In genomic region chr4:70336043-70336442, GRCh38 we compare ENCODE assay signal across 26 cellular contexts. TPM values are rescaled to one million over a fixed set of nuclear protein-coding genes. Genes with fewer than 3 reads are reported as not detected.
DNase-seq lines count a peak whose midpoint lies in the region; ATAC-seq and TF ChIP-seq lines count a peak whose summit lies in the region.
"Had no signal": no experiment of that assay in that cellular context is flagged by ENCODE, and none has a peak within 500 bp of the region (broad histone marks: within the 10 kb centered on the region; RNA-seq: fewer than 3 reads in every experiment).

No MANE protein-coding gene starts in this region.

- H3K56ac ChIP-seq in IMR-90 (ENCODE audit: extremely low read depth, insufficient read depth, low read length), result no peak overlapping the region
- H3K56ac ChIP-seq in mesendoderm (ENCODE audit: low read length), result no peak overlapping the region

- H2AK9ac ChIP-seq in IMR-90 (replicated peaks; ENCODE audit: low read depth, low read length, poor library complexity), result no peak overlapping the region

- H2BK15ac ChIP-seq in IMR-90 (ENCODE audit: low read depth, low read length) (no peak overlapping the region), mesendoderm (replicated peaks; ENCODE audit: low read depth) (no peak overlapping the region)

- no peak overlapping the region for H3K4me3 Mint-ChIP-seq in GM23338
- H3K4me3 Mint-ChIP-seq: CD14-positive monocyte; CD4-positive, alpha-beta memory T cell; CD4-positive, CD25-positive, alpha-beta regulatory T cell; CD8-positive, alpha-beta memory T cell had no signal

- no peaks in the 10 kb centered on the region for H3K27me3 ChIP-seq in GM23338 (ENCODE audit: insufficient read depth)
- H3K27me3 ChIP-seq in IMR-90 (ENCODE audit: control insufficient read depth, insufficient read depth, low read length), result no peaks in the 10 kb centered on the region
- no peaks in the 10 kb centered on the region for H3K27me3 ChIP-seq in mesendoderm (ENCODE audit: insufficient read depth, low read length, poor library complexity)
- no peaks in the 10 kb centered on the region for H3K27me3 ChIP-seq in HAP-1 (ENCODE audit: low read depth)
- H3K27me3 ChIP-seq: BE2C, BLaER1 had no signal

- no peak overlapping the region for H2BK20ac ChIP-seq in IMR-90 (ENCODE audit: low read depth, low read length)

- no CpG with 5 or more reads among the region's 5 CpGs for WGBS in IMR-90 (ENCODE audit: extremely low coverage in 2 of 2, insufficient read length in 1 of 2), 2 experiments
- WGBS in mesendoderm (ENCODE audit: extremely low coverage, insufficient coverage, low lambda C conversion rate), result no CpG with 5 or more reads among the region's 5 CpGs

- no peak overlapping the region for H4K91ac ChIP-seq in IMR-90 (ENCODE audit: insufficient read depth, low read depth, low read length)

- H3K4me3 ChIP-seq in GM23338, result no peak overlapping the region
- H3K4me3 ChIP-seq in IMR-90 (ENCODE audit: insufficient read depth, low read depth, low read length), result no peak overlapping the region
- H3K4me3 ChIP-seq in mesendoderm (ENCODE audit: low read length), result no peak overlapping the region
- no peak overlapping the region for H3K4me3 ChIP-seq in HAP-1
- H3K4me3 ChIP-seq: BLaER1, GM12878 had no signal

- H4K20me1 ChIP-seq in GM23338 (replicated peaks; ENCODE audit: insufficient read depth) (no peaks in the 10 kb centered on the region), IMR-90 (ENCODE audit: insufficient read depth, low read length) (no peaks in the 10 kb centered on the region)
- H4K20me1 ChIP-seq: BLaER1 had no signal

- H2BK120ac ChIP-seq in IMR-90 (ENCODE audit: low read depth, low read length) (no peak overlapping the region), mesendoderm (ENCODE audit: low read depth, low read length) (no peak overlapping the region)

- no peak overlapping the region for H4K5ac ChIP-seq in IMR-90 (ENCODE audit: low read depth, low read length)
- H4K5ac ChIP-seq in mesendoderm (ENCODE audit: low read length), result no peak overlapping the region

- H3K9me1 ChIP-seq in IMR-90 (ENCODE audit: insufficient read depth, low read length), result no peaks in the 10 kb centered on the region

- H3K9ac ChIP-seq in IMR-90 (ENCODE audit: low read depth, low read length), result no peak overlapping the region
- no peak overlapping the region for H3K9ac ChIP-seq in mesendoderm (ENCODE audit: low read length)
- H3K9ac ChIP-seq: BLaER1 had no signal

- no peak overlapping the region for H3K27ac Mint-ChIP-seq in GM23338
- H3K27ac Mint-ChIP-seq: CD14-positive monocyte; CD4-positive, alpha-beta memory T cell; CD4-positive, CD25-positive, alpha-beta regulatory T cell; CD8-positive, alpha-beta memory T cell had no signal

- no peak overlapping the region for H2BK5ac ChIP-seq in IMR-90 (ENCODE audit: low read depth, low read length, poor library complexity, severe bottlenecking)
- no peak overlapping the region for H2BK5ac ChIP-seq in mesendoderm (ENCODE audit: low read length)

- TF ChIP-seq CTCF in GM23338 (conservative IDR thresholded peaks at IDR 0.05; ENCODE audit: low read depth in 2 of 2) (no peak), IMR-90 (conservative IDR thresholded peaks at IDR 0.05; ENCODE audit: low read depth, low read length) (no peak)

- CTCF ChIA-PET in IMR-90 (lab: Yijun Ruan, JAX), result no interaction called here

- in situ Hi-C loops in IMR-90 (cut with MboI; ENCODE audit: low sequenced_read_pairs), result no loop called here
- in situ Hi-C loops in HAP-1 (cut with MboI; ENCODE audit: low sequenced_read_pairs), result no loop called here

- POLR2A ChIA-PET in IMR-90 (lab: Charles Lee; ENCODE audit: unreplicated experiment), result no interaction called here

- no peaks in the 10 kb centered on the region for H3F3A ChIP-seq in GM23338 (replicated peaks; ENCODE audit: low read depth)

- H3K79me2 ChIP-seq in GM23338 (replicated peaks; ENCODE audit: insufficient read depth), result no peaks in the 10 kb centered on the region
- H3K79me2 ChIP-seq in mesendoderm (ENCODE audit: control insufficient read depth, insufficient read depth, low read length), result no peaks in the 10 kb centered on the region

- no peak overlapping the region for H3K4me2 ChIP-seq in GM23338
- no peak overlapping the region for H3K4me2 ChIP-seq in IMR-90 (ENCODE audit: low read depth, low read length)
- H3K4me2 ChIP-seq in mesendoderm (ENCODE audit: low read length), result no peak overlapping the region
- H3K4me2 ChIP-seq: BLaER1 had no signal

- H3K18ac ChIP-seq in IMR-90 (ENCODE audit: low read depth, low read length) (no peak overlapping the region), mesendoderm (ENCODE audit: low read length) (no peak overlapping the region)

- ATAC-seq in GM23338 (no peak), IMR-90 (ENCODE audit: low read depth) (no peak)
- ATAC-seq: GM12878 had no signal

- DNase-seq in GM23338 (ENCODE audit: low spot score) (no peak), IMR-90 (no peak), mesendoderm (no peak), HAP-1 (ENCODE audit: low spot score in 2 of 2) (no peak)
- DNase-seq: 8988T; ACHN; BE2C; C1 segment of cervical spinal cord; CD4-positive, alpha-beta memory T cell; CD4-positive, CD25-positive, alpha-beta regulatory T cell; CD8-positive, alpha-beta memory T cell; COR-L47; DMS 273 treated with DMSO at 0.1 percent for 48 hours; DMS153; DMS53; DMS79; DND-41; EL; GDM1 had no signal

- dilution Hi-C loops in IMR-90 (cut with HindIII; ENCODE audit: low sequenced_read_pairs, unreplicated experiment), result no loop called here

- H3K4me1 ChIP-seq in GM23338 (ENCODE audit: insufficient read depth) (no peaks in the 10 kb centered on the region), IMR-90 (ENCODE audit: control insufficient read depth, insufficient read depth, low read length) (no peaks in the 10 kb centered on the region), mesendoderm (ENCODE audit: control insufficient read depth, low read depth, low read length) (no peaks in the 10 kb centered on the region), HAP-1 (no peaks in the 10 kb centered on the region)
- H3K4me1 ChIP-seq: BE2C, BLaER1 had no signal

- no peaks in the 10 kb centered on the region for H3K9me3 Mint-ChIP-seq in GM23338

- no peak for TF ChIP-seq RAD21 in IMR-90 (IDR thresholded peaks at IDR 0.05; ENCODE audit: low read length)

- BruUV-seq in IMR-90 (replicated peaks; lab: Mats Ljungman, UMichigan), result no TSS peak

- H3K79me1 ChIP-seq in IMR-90 (ENCODE audit: low read depth in 1 of 2, low read length in 2 of 2) (no peaks in the 10 kb centered on the region), mesendoderm (ENCODE audit: low read length) (no peaks in the 10 kb centered on the region)

- no peak overlapping the region for H3K27ac ChIP-seq in GM23338 (ENCODE audit: low read depth)
- H3K27ac ChIP-seq in IMR-90 (ENCODE audit: insufficient read depth, low read length), result no peak overlapping the region
- H3K27ac ChIP-seq in mesendoderm (ENCODE audit: low read depth, low read length), result no peak overlapping the region
- H3K27ac ChIP-seq: BLaER1 had no signal

- H3K14ac ChIP-seq in IMR-90 (replicated peaks; ENCODE audit: low read depth, low read length), result no peak overlapping the region

- no peaks in the 10 kb centered on the region for H3K9me2 ChIP-seq in GM23338 (ENCODE audit: insufficient read depth)

- intact Hi-C loops in IMR-90 (cut with micrococcal nuclease), result no loop called here

- peak overlapping the region; percentile 44; the same call in 1 of the 2 replicates for H2AFZ ChIP-seq in GM23338
- H2AFZ ChIP-seq in IMR-90 (replicated peaks; ENCODE audit: low read length, poor library complexity), result no peak overlapping the region

- peaks cover 2% of the 10 kb centered on the region for H3K27me3 Mint-ChIP-seq in GM23338 (ENCODE audit: insufficient read depth, low read depth, poor library complexity)
- H3K27me3 Mint-ChIP-seq: CD4-positive, alpha-beta memory T cell; CD4-positive, CD25-positive, alpha-beta regulatory T cell; CD8-positive, alpha-beta memory T cell had no signal

- no peaks in the 10 kb centered on the region for H3K36me3 Mint-ChIP-seq in GM23338 (ENCODE audit: low read depth)
- H3K36me3 Mint-ChIP-seq: CD14-positive monocyte; CD4-positive, alpha-beta memory T cell; CD4-positive, CD25-positive, alpha-beta regulatory T cell; CD8-positive, alpha-beta memory T cell had no signal

- no peaks in the 10 kb centered on the region for H3K9me3 ChIP-seq in IMR-90 (ENCODE audit: control insufficient read depth, insufficient read depth, low read length)
- H3K9me3 ChIP-seq in HAP-1, result no peaks in the 10 kb centered on the region
- H3K9me3 ChIP-seq: BE2C, BLaER1 had no signal

- H3K23ac ChIP-seq in IMR-90 (ENCODE audit: low read depth, low read length) (no peak overlapping the region), mesendoderm (ENCODE audit: low read length) (no peak overlapping the region)

- H3K4ac ChIP-seq in IMR-90 (ENCODE audit: low read depth, low read length), result no peak overlapping the region
- no peak overlapping the region for H3K4ac ChIP-seq in mesendoderm (ENCODE audit: low read depth, low read length)

- H4K8ac ChIP-seq in IMR-90 (ENCODE audit: low read depth in 2 of 2, low read length in 2 of 2) (no peak overlapping the region), mesendoderm (ENCODE audit: low read depth, low read length) (no peak overlapping the region)

- H2AK5ac ChIP-seq in IMR-90 (ENCODE audit: low read depth, low read length) (no peak overlapping the region), mesendoderm (ENCODE audit: low read length) (no peak overlapping the region)

- no peak for TF ChIP-seq POLR2A in IMR-90 (IDR thresholded peaks at IDR 0.05; ENCODE audit: low read depth, low read length)

- no peaks in the 10 kb centered on the region for H3K36me3 ChIP-seq in GM23338 (ENCODE audit: insufficient read depth)
- no peaks in the 10 kb centered on the region for H3K36me3 ChIP-seq in IMR-90 (ENCODE audit: control insufficient read depth, insufficient read depth, low read length)
- H3K36me3 ChIP-seq in mesendoderm (ENCODE audit: control insufficient read depth, insufficient read depth, low read length), result no peaks in the 10 kb centered on the region
- H3K36me3 ChIP-seq in HAP-1 (replicated peaks), result no peaks in the 10 kb centered on the region
- H3K36me3 ChIP-seq: BE2C, BLaER1 had no signal

- no peaks in the 10 kb centered on the region for H3K4me1 Mint-ChIP-seq in GM23338
- H3K4me1 Mint-ChIP-seq: CD14-positive monocyte; CD4-positive, alpha-beta memory T cell; CD4-positive, CD25-positive, alpha-beta regulatory T cell; CD8-positive, alpha-beta memory T cell had no signal

RNA-seq across cellular contexts. Expression of gene CABS1, which starts 1.3 kb away (rescaled TPM):
- total RNA-seq in GM23338 (2014; rRNA removed; shearing (Covaris generic)), result not detected in 2 replicates
- not detected in 2 replicates for polyA plus RNA-seq in GM23338 (2016; fragmentation: Nextera tagmentation; extraction: Ambion mirVana)
- not detected in 2 replicates for total RNA-seq in IMR-90 (2012; rRNA removed)
- polyA plus RNA-seq in IMR-90 (2012; rRNA removed), result not detected in 2 replicates
- not detected in 2 replicates for polyA plus RNA-seq in IMR-90 (2012; cell fraction: cytosol; rRNA removed)
- not detected in 2 replicates for polyA plus RNA-seq in IMR-90 (2012; cell fraction: nucleus; rRNA removed; ENCODE audit: low replicate concordance)
- not detected for polyA plus RNA-seq in mesendoderm (2013, experiment 1 of 2)
- 0.03 TPM for polyA plus RNA-seq in mesendoderm (2013, experiment 2 of 2)
- total RNA-seq: A673; CD4-positive, alpha-beta memory T cell; CD4-positive, CD25-positive, alpha-beta regulatory T cell; CD8-positive, alpha-beta memory T cell; Daoy; G401; GM12878 had no signal
- polyA plus RNA-seq: AG04450; CD14-positive monocyte; CD4-positive, alpha-beta memory T cell; CD4-positive, CD25-positive, alpha-beta regulatory T cell; CD8-positive, alpha-beta memory T cell; GM12878 had no signal

RNA-seq across cellular contexts. Expression of gene SMR3A, which starts 24.5 kb away (rescaled TPM):
- not detected in 2 replicates for total RNA-seq in GM23338 (2014; rRNA removed; shearing (Covaris generic))
- not detected in 2 replicates for polyA plus RNA-seq in GM23338 (2016; fragmentation: Nextera tagmentation; extraction: Ambion mirVana)
- not detected in 2 replicates for total RNA-seq in IMR-90 (2012; rRNA removed)
- polyA plus RNA-seq in IMR-90 (2012; rRNA removed), result not detected in 2 replicates
- polyA plus RNA-seq in IMR-90 (2012; cell fraction: cytosol; rRNA removed), result not detected in 2 replicates
- not detected in 2 replicates for polyA plus RNA-seq in IMR-90 (2012; cell fraction: nucleus; rRNA removed; ENCODE audit: low replicate concordance)
- polyA plus RNA-seq in mesendoderm (2013, experiment 1 of 2), result not detected
- not detected for polyA plus RNA-seq in mesendoderm (2013, experiment 2 of 2)
- total RNA-seq: A673; CD4-positive, alpha-beta memory T cell; CD4-positive, CD25-positive, alpha-beta regulatory T cell; CD8-positive, alpha-beta memory T cell; Daoy; G401; GM12878 had no signal
- polyA plus RNA-seq: AG04450; CD14-positive monocyte; CD4-positive, alpha-beta memory T cell; CD4-positive, CD25-positive, alpha-beta regulatory T cell; CD8-positive, alpha-beta memory T cell; GM12878 had no signal

RNA-seq across cellular contexts. Expression of gene SMR3B, which starts 46.9 kb away (rescaled TPM):
- not detected in 2 replicates for total RNA-seq in GM23338 (2014; rRNA removed; shearing (Covaris generic))
- polyA plus RNA-seq in GM23338 (2016; fragmentation: Nextera tagmentation; extraction: Ambion mirVana), result not detected in 2 replicates
- total RNA-seq in IMR-90 (2012; rRNA removed), result not detected in 2 replicates
- polyA plus RNA-seq in IMR-90 (2012; rRNA removed), result not detected in 2 replicates
- polyA plus RNA-seq in IMR-90 (2012; cell fraction: cytosol; rRNA removed), result not detected in 2 replicates
- polyA plus RNA-seq in IMR-90 (2012; cell fraction: nucleus; rRNA removed; ENCODE audit: low replicate concordance), result not detected in 2 replicates
- polyA plus RNA-seq in mesendoderm (2013, experiment 1 of 2), result not detected
- polyA plus RNA-seq in mesendoderm (2013, experiment 2 of 2), result not detected
- total RNA-seq: CD4-positive, alpha-beta memory T cell; CD4-positive, CD25-positive, alpha-beta regulatory T cell; CD8-positive, alpha-beta memory T cell; Daoy; G401; GM12878 had no signal
- polyA plus RNA-seq: AG04450; CD14-positive monocyte; CD4-positive, alpha-beta memory T cell; CD4-positive, CD25-positive, alpha-beta regulatory T cell; CD8-positive, alpha-beta memory T cell had no signal
